Comparison of ENCODE assay signal across 21 cellular contexts in the genomic region with DNA sequence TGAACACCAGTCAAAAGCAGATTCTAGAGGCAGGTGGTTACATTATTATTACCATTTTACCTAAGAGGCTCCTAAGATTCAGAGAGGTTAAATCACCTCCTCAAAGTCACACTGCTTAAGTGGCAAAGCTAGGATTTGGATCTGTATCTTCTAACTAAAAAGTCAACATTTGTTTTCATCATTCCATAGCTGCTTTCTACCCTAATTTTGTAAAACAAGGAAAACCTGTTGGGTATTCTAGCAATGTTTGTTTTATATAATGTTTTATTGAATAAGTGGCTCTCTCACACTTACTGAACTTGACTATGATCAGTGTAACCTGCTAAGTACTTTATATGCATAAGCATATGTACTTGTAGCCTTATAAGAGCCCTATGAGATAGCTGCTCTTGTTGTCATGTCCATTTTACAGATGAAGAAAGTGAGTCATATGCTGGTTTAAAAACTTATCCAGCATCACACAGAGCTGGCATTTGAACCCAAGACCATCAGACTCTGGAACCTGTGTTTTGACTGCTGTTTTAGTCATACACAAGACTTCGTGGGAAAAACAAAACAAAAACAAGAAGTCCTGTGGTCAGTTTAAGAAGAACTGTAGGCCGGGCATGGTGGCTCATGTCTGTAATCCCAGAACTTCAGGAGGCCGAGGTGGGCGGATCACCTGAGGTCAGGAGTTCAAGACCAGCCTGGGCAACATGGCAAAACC. TPM values are rescaled to one million over a fixed set of nuclear protein-coding genes. Genes with fewer than 3 reads are reported as not detected.
DNase-seq lines count a peak whose midpoint lies in the region; ATAC-seq and TF ChIP-seq lines count a peak whose summit lies in the region.
"Had no signal": no experiment of that assay in that cellular context is flagged by ENCODE, and none has a peak within 500 bp of the region (broad histone marks: within the 10 kb centered on the region; RNA-seq: fewer than 3 reads in every experiment).

No MANE protein-coding gene starts in this region.

- H3K36me3 ChIP-seq in PC-9 (ENCODE audit: low read depth) (no peaks in the 10 kb centered on the region), smooth muscle cell (ENCODE audit: low read depth) (no peaks in the 10 kb centered on the region), stomach (no peaks in the 10 kb centered on the region)

- TF ChIP-seq CTCF in PC-9 (conservative IDR thresholded peaks at IDR 0.05), result no peak
- TF ChIP-seq CTCF in smooth muscle cell (IDR thresholded peaks at IDR 0.05; ENCODE audit: borderline replicate concordance, insufficient read depth, poor library complexity, severe bottlenecking), result no peak
- TF ChIP-seq CTCF in stomach (IDR thresholded peaks at IDR 0.05), result no peak

- TF ChIP-seq EP300 in stomach (IDR thresholded peaks at IDR 0.05), result no peak

- H3K4me1 ChIP-seq in PC-9 (replicated peaks; ENCODE audit: insufficient read depth) (peaks cover 34% of the 10 kb centered on the region), smooth muscle cell (ENCODE audit: low read depth) (peaks cover 10% of the 10 kb centered on the region), stomach (peaks cover 40 to 66% (median 53%) of the 10 kb centered on the region in 4 donors)

- POLR2A ChIA-PET in PC-9 (lab: Charles Lee; ENCODE audit: unreplicated experiment), result no interaction called here

- H3K79me2 ChIP-seq in PC-9 (ENCODE audit: low read depth), result no peaks in the 10 kb centered on the region
- H3K79me2 ChIP-seq in smooth muscle cell (ENCODE audit: low read depth), result peaks cover 8% of the 10 kb centered on the region

- BruUV-seq in PC-9 (replicated peaks; lab: Mats Ljungman, UMichigan), result no TSS peak

- no peaks in the 10 kb centered on the region for H3K9me2 ChIP-seq in PC-9 (ENCODE audit: insufficient read depth)
- H3K9me2 ChIP-seq: SK-N-SH had no signal

- no peaks in the 10 kb centered on the region for H3K9me3 Mint-ChIP-seq in activated T-cell treated with anti-CD3 and anti-CD28 coated beads, Interleukin-2, amount 50 U/mL, for 72 hours
- H3K9me3 Mint-ChIP-seq: CD14-positive monocyte had no signal

- no peaks in the 10 kb centered on the region for H4K20me1 ChIP-seq in PC-9 (ENCODE audit: insufficient read depth)
- peaks cover 12% of the 10 kb centered on the region for H4K20me1 ChIP-seq in smooth muscle cell (ENCODE audit: low read depth)

- H3K4me2 ChIP-seq in PC-9 (peak overlapping the region; percentile 93; the same call in 1 of the 2 replicates), smooth muscle cell (peak overlapping the region; percentile 89)

- peaks cover 13% of the 10 kb centered on the region for H3K4me1 Mint-ChIP-seq in activated T-cell treated with anti-CD3 and anti-CD28 coated beads, Interleukin-2, amount 50 U/mL, for 72 hours (ENCODE audit: low read depth)

- no peaks in the 10 kb centered on the region for H3K27me3 Mint-ChIP-seq in activated T-cell treated with anti-CD3 and anti-CD28 coated beads, Interleukin-2, amount 50 U/mL, for 72 hours (ENCODE audit: low read depth)

- no peak overlapping the region for H3K4me3 Mint-ChIP-seq in activated T-cell treated with anti-CD3 and anti-CD28 coated beads, Interleukin-2, amount 50 U/mL, for 72 hours
- H3K4me3 Mint-ChIP-seq: CD14-positive monocyte had no signal

- no peak for DNase-seq in activated T-cell treated with anti-CD3 and anti-CD28 coated beads, Interleukin-2, amount 50 U/mL, for 72 hours
- DNase-seq in activated T-cell treated with anti-CD3 and anti-CD28 coated beads, Interleukin-2, amount 50 U/mL, for 1 hour, result no peak
- peak in 1 of 2 experiments; percentile 44 for DNase-seq in PC-9
- DNase-seq in iris pigment epithelial cell (ENCODE audit: low read depth), result peak; percentile 35
- DNase-seq in smooth muscle cell (lab: John Stamatoyannopoulos, UW; ENCODE audit: unreplicated experiment), result no peak
- no peak for DNase-seq in superior temporal gyrus (ENCODE audit: extremely low spot score)
- DNase-seq in T1000 (lab: John Stamatoyannopoulos, UW), result no peak
- DNase-seq in stomach, result no peak
- DNase-seq: EL, H7, NCI-H1417 treated with DMSO at 0.1 percent for 48 hours, NCI-H187 treated with DMSO at 0.1 percent for 48 hours, NCI-H2107, NCI-H446 treated with DMSO at 0.1 percent for 48 hours, NCI-H526 treated with DMSO at 0.1 percent for 48 hours, OCI-M1, SIG-M5, SK-N-SH had no signal

- no peaks in the 10 kb centered on the region for H3K27me3 ChIP-seq in PC-9 (ENCODE audit: insufficient read depth, low read depth)
- H3K27me3 ChIP-seq in smooth muscle cell (ENCODE audit: low read depth), result no peaks in the 10 kb centered on the region
- no peaks in the 10 kb centered on the region for H3K27me3 ChIP-seq in stomach

- intact Hi-C loops in PC-9 (cut with micrococcal nuclease; ENCODE audit: unreplicated experiment) (no loop called here), stomach (cut with DNase I; ENCODE audit: low total_unique reads) (no loop called here)

- no peak for TF ChIP-seq POLR2A in stomach (IDR thresholded peaks at IDR 0.05)

- ATAC-seq in activated T-cell treated with anti-CD3 and anti-CD28 coated beads, Interleukin-2, amount 50 U/mL, for 72 hours (replicated peaks in 1 of 2), result peak in 1 of 2 donors; percentile 47
- ATAC-seq: K562 had no signal

- WGBS in smooth muscle cell (ENCODE audit: low lambda C conversion rate), result 77% methylated on average over 4 of the region's 4 CpGs
- WGBS in stomach, 5 donors, result 79 to 96% (median 82%) methylated on average over 4 of the region's 4 CpGs

- H3F3A ChIP-seq in PC-9 (ENCODE audit: insufficient read depth, low read depth) (peaks cover 21% of the 10 kb centered on the region), smooth muscle cell (ENCODE audit: low read depth) (peaks cover 36% of the 10 kb centered on the region)

- peaks cover 0 to 2% of the 10 kb centered on the region in 2 donors for H3K36me3 Mint-ChIP-seq in activated T-cell treated with anti-CD3 and anti-CD28 coated beads, Interleukin-2, amount 50 U/mL, for 72 hours (ENCODE audit: insufficient read depth in 2 of 2)
- H3K36me3 Mint-ChIP-seq: CD14-positive monocyte had no signal

- H2AFZ ChIP-seq in PC-9, result no peak overlapping the region
- no peak overlapping the region for H2AFZ ChIP-seq in smooth muscle cell (ENCODE audit: low read depth)

- H3K27ac ChIP-seq in PC-9 (no peak overlapping the region), smooth muscle cell (ENCODE audit: low read depth) (peak overlapping the region; percentile 98), stomach (no peak overlapping the region)
- H3K27ac ChIP-seq: 22Rv1 had no signal

- CTCF ChIA-PET in PC-9 (lab: Charles Lee), result no interaction called here

- no peak overlapping the region for H3K9ac ChIP-seq in smooth muscle cell (ENCODE audit: low read depth)
- H3K9ac ChIP-seq: SK-N-SH had no signal

- peak overlapping the region; percentile 38 for H3K27ac Mint-ChIP-seq in activated T-cell treated with anti-CD3 and anti-CD28 coated beads, Interleukin-2, amount 50 U/mL, for 72 hours
- H3K27ac Mint-ChIP-seq: CD14-positive monocyte had no signal

- H3K4me3 ChIP-seq in PC-9, result no peak overlapping the region
- no peak overlapping the region for H3K4me3 ChIP-seq in smooth muscle cell
- no peak overlapping the region for H3K4me3 ChIP-seq in stomach
- H3K4me3 ChIP-seq: K562 had no signal

- H3K9me3 ChIP-seq in PC-9 (ENCODE audit: insufficient read depth, low read depth) (no peaks in the 10 kb centered on the region), smooth muscle cell (replicated peaks; ENCODE audit: low read depth) (no peaks in the 10 kb centered on the region), stomach (no peaks in the 10 kb centered on the region)
- H3K9me3 ChIP-seq: SK-N-SH had no signal

RNA-seq across cellular contexts. Expression of a gene that starts 31.7 kb away (rescaled TPM):
- 100 to 1,000 TPM; 279 to 343 TPM for total RNA-seq in activated T-cell treated with anti-CD3 and anti-CD28 coated beads, Interleukin-2, amount 50 U/mL, for 72 hours
- total RNA-seq in PC-9 (2021) (4.9 and 5.9 TPM in 2 replicates), smooth muscle cell (19.5 and 22.0 TPM in 2 replicates), stomach (100 to 1,000 TPM in 1 of 5 donors, 10 to 100 TPM in 4; 23.3 to 111 (median 32.6) TPM)
- polyA plus RNA-seq in smooth muscle cell (26.3 and 31.3 TPM in 2 replicates), stomach (10 to 100 TPM; 35.7 to 64.9 (median 43.7) TPM)
